7 cellular contexts compared by ENCODE assay signal in the genomic region with DNA sequence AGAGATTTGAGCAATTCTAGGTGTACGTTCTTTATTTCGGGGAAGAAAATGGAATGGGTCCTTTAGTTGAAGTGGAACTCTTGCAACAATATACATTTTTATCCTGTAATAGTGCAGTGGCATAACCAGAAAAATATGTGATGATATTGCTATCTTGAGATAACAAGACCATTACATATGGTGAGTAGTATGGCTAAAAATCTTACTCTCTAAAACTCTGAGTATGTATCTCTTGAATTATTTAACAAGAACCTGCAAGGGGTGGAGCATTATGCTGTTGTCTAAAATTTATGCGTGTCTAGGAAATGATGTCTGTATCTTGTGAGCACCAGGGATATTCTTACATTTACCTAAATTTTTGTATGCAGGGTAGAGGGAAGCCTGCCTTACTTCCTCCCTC.
"Had no signal": no experiment of that assay in that cellular context is flagged by ENCODE, and none has a peak within 500 bp of the region (broad histone marks: within the 10 kb centered on the region; RNA-seq: fewer than 3 reads in every experiment).

No MANE protein-coding gene starts in this region.

- ATAC-seq: K562 had no signal

- H3K4me3 Mint-ChIP-seq: H9 had no signal

- DNase-seq: GOT3, H9, IMR-90, KG1 had no signal

- FAIRE-seq: HTR-8/SVneo, K562 had no signal

- H3K27ac Mint-ChIP-seq: H9 had no signal

- H3K27ac ChIP-seq: HL-60 had no signal

- H3K4me3 ChIP-seq: K562 had no signal
